ENCODE assay signal across 9 cellular contexts in genomic region chr11:63212742-63213141, GRCh38. TPM values are rescaled to one million over a fixed set of nuclear protein-coding genes. Genes with fewer than 3 reads are reported as not detected.
A peak's percentile ranks its signal among the peaks of the same experiment; 100 is the strongest.
DNase-seq lines count a peak whose midpoint lies in the region; ATAC-seq and TF ChIP-seq lines count a peak whose summit lies in the region.
"Had no signal": no experiment of that assay in that cellular context is flagged by ENCODE, and none has a peak within 500 bp of the region (broad histone marks: within the 10 kb centered on the region; RNA-seq: fewer than 3 reads in every experiment).

No MANE protein-coding gene starts in this region.

- no peak overlapping the region for H3K4me3 ChIP-seq in astrocyte of the cerebellum (ENCODE audit: low read depth, low read length)
- H3K4me3 ChIP-seq in right lobe of liver: no peak overlapping the region
- H3K4me3 ChIP-seq: skin epidermis had no signal

- TF ChIP-seq POLR2A in right lobe of liver (IDR thresholded peaks at IDR 0.05): no peak

- TF ChIP-seq CTCF in astrocyte of the cerebellum (IDR thresholded peaks at IDR 0.05; ENCODE audit: low read depth, low read length, missing control alignments) (peak; percentile 55), right lobe of liver (IDR thresholded peaks at IDR 0.05) (peak; percentile 31 to 48 (median 46))

- peaks cover 0 to 70% (median 13%) of the 10 kb centered on the region in 4 donors for H3K36me3 ChIP-seq in right lobe of liver

- no peaks in the 10 kb centered on the region for H3K4me1 ChIP-seq in right lobe of liver

- peak; percentile 1 for DNase-seq in NCI-H1694 (lab: John Stamatoyannopoulos, UW)
- DNase-seq in NCI-H1694 treated with DMSO at 0.1 percent for 48 hours (lab: John Stamatoyannopoulos, UW): no peak
- DNase-seq in HT1080 (ENCODE audit: low read depth): peak; percentile 13
- no peak for DNase-seq in astrocyte of the cerebellum (ENCODE audit: low read depth)
- DNase-seq in right lobe of liver: no peak
- DNase-seq in T-helper 9 cell: no peak

- H3K27ac ChIP-seq in right lobe of liver: no peak overlapping the region
- H3K27ac ChIP-seq: skin epidermis had no signal

- H3K27me3 ChIP-seq in right lobe of liver: no peaks in the 10 kb centered on the region

- in situ Hi-C loops in astrocyte of the cerebellum (cut with HindIII; ENCODE audit: low sequenced_read_pairs): no loop called here

- peak in 1 of 4 donors; percentile 45 for ATAC-seq in right lobe of liver
- ATAC-seq in HG03520 (IDR thresholded peaks at IDR 0.05; ENCODE audit: unreplicated experiment): no peak
- ATAC-seq in HG02852 (IDR thresholded peaks at IDR 0.05; ENCODE audit: unreplicated experiment): no peak

- H3K9me3 ChIP-seq in right lobe of liver: no peaks in the 10 kb centered on the region

- intact Hi-C loops in right lobe of liver (cut with DNase I): no loop called here

- WGBS in right lobe of liver (ENCODE audit: insufficient coverage, low coverage, low lambda C conversion rate, missing lambda C conversion rate): 27% methylated on average over 2 of the region's 2 CpGs

RNA-seq across cellular contexts. Expression of gene SLC22A25, which starts 30.7 kb away (rescaled TPM):
- total RNA-seq in HT1080 (2014; rRNA removed; shearing (Covaris generic)): not detected in 2 replicates
- polyA plus RNA-seq in HT1080 (2015; cell fraction: cytosol; rRNA removed): not detected in 2 replicates
- polyA plus RNA-seq in HT1080 (2015; cell fraction: nucleus; rRNA removed): 0.15 TPM in 1 of 2 replicates, not detected in the other
- total RNA-seq in right lobe of liver: 10 to 100 TPM in 5 of 6 experiments, 1 to 10 TPM in 1; 9.0 to 39.0 (median 14.7) TPM

Comparison
In these comparisons a context has a peak if more than half of its experiments do, and no peak if none do; other contexts are left out.
1. DNase-seq: peak in NCI-H1694 (single experiment) and HT1080 (single experiment); none in NCI-H1694 treated with DMSO at 0.1 percent for 48 hours (single experiment), astrocyte of the cerebellum (single experiment), right lobe of liver (0 of 3) and T-helper 9 cell (single experiment).